In the genomic region with DNA sequence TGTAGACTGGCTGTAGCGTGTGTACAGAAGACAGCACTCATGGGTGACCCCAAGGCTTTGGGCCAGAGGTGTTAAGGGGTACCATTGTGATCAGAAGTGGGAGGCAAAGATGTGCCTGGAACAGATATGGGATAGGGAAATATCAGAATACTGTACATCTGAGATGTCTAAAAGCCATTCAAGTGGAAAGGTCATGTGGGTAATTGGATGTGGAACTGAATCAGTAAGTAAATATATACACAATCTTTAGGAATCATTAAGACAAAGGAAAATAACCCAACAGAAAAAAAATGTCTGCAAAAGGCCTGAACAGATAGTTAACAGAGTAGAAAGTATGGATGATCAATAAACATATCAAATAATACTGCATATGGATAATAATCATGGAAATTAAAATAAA, we compare ENCODE assay signal across 38 cellular contexts. TPM values are rescaled to one million over a fixed set of nuclear protein-coding genes. Genes with fewer than 3 reads are reported as not detected.
"Had no signal": no experiment of that assay in that cellular context is flagged by ENCODE, and none has a peak within 500 bp of the region (broad histone marks: within the 10 kb centered on the region; RNA-seq: fewer than 3 reads in every experiment).

No MANE protein-coding gene starts in this region.

- H3K9me3 ChIP-seq: adrenal gland, ascending aorta, body of pancreas, breast epithelium had no signal

- H3K4me1 ChIP-seq: adrenal gland, ascending aorta, body of pancreas, breast epithelium had no signal

- H3K4me3 ChIP-seq: adrenal gland, ascending aorta, body of pancreas, breast epithelium, cardiac muscle cell had no signal

- H3K27me3 ChIP-seq: adrenal gland, ascending aorta, body of pancreas, brain microvascular endothelial cell, breast epithelium, cardiac muscle cell had no signal

- H3K36me3 ChIP-seq: adrenal gland, ascending aorta, brain microvascular endothelial cell, breast epithelium, cardiac muscle cell had no signal

- DNase-seq: activated effector memory CD4-positive, alpha-beta T cell treated with anti-CD3 and anti-CD28 coated beads, Interleukin-2, amount 50 U/mL, for 16 hours; activated effector memory CD4-positive, alpha-beta T cell treated with Interleukin-2 at 50 U/mL for 16 hours; activated gamma-delta T cell; activated gamma-delta T cell treated with Interleukin-2 at 50 U/mL for 16 hours; activated naive CD4-positive, alpha-beta T cell; activated naive CD4-positive, alpha-beta T cell treated with anti-CD3 and anti-CD28 coated beads for 36 hours; activated naive CD4-positive, alpha-beta T cell treated with anti-CD3 and anti-CD28 coated beads, Interleukin-2, amount 10 ng/mL, durations not matched to agents 7 days and 5 days; activated naive CD4-positive, alpha-beta T cell treated with anti-CD3 and anti-CD28 coated beads, Interleukin-2, amount 50 U/mL, for 16 hours; activated naive CD4-positive, alpha-beta T cell treated with Interleukin-2 at 50 U/mL for 16 hours; activated naive CD8-positive, alpha-beta T cell treated with anti-CD3 and anti-CD28 coated beads for 36 hours; activated naive CD8-positive, alpha-beta T cell treated with anti-CD3 and anti-CD28 coated beads, Interleukin-2, amount 10 ng/mL, durations not matched to agents 7 days and 5 days; activated naive CD8-positive, alpha-beta T cell treated with anti-CD3 and anti-CD28 coated beads, Interleukin-2, amount 50 U/mL, for 24 hours; activated T-cell treated with anti-CD3 and anti-CD28 coated beads, Interleukin-2, amount 50 U/mL, for 24 hours; activated T-cell treated with anti-CD3 and anti-CD28 coated beads, Interleukin-2, amount 50 U/mL, for 4 hours; activated T-cell treated with anti-CD3 and anti-CD28 coated beads, Interleukin-2, amount 50 U/mL, for 48 hours; activated T-cell treated with anti-CD3 and anti-CD28 coated beads, Interleukin-2, amount 50 U/mL, for 72 hours; adrenal gland; amniotic stem cell; amygdala; anterior cingulate cortex; aorta; body of pancreas; brain microvascular endothelial cell; caudate nucleus; central memory CD4-positive, alpha-beta T cell; cerebellar nuclear complex had no signal

- ATAC-seq: activated naive CD4-positive, alpha-beta T cell treated with anti-CD3 and anti-CD28 coated beads, Interleukin-2, amount 50 U/mL, for 72 hours; activated naive CD8-positive, alpha-beta T cell treated with anti-CD3 and anti-CD28 coated beads, Interleukin-2, amount 50 U/mL, for 24 hours; activated T-cell treated with anti-CD3 and anti-CD28 coated beads, Interleukin-2, amount 50 U/mL, for 4 hours; activated T-cell treated with anti-CD3 and anti-CD28 coated beads, Interleukin-2, amount 50 U/mL, for 72 hours; activated T-helper 17 cell treated with anti-CD3 and anti-CD28 coated beads, Interleukin-2, amount 50 U/mL, for 72 hours; body of pancreas had no signal

- H3K27ac ChIP-seq: adrenal gland, ascending aorta, body of pancreas, brain microvascular endothelial cell, breast epithelium, cardiac muscle cell had no signal

RNA-seq across cellular contexts. Expression of a gene that starts 26.5 kb away (rescaled TPM):
- total RNA-seq: activated naive CD4-positive, alpha-beta T cell treated with anti-CD3 and anti-CD28 coated beads for 36 hours; activated naive CD4-positive, alpha-beta T cell treated with anti-CD3 and anti-CD28 coated beads, Interleukin-2, amount 50 U/mL, for 72 hours; activated naive CD8-positive, alpha-beta T cell treated with anti-CD3 and anti-CD28 coated beads for 36 hours; activated naive CD8-positive, alpha-beta T cell treated with anti-CD3 and anti-CD28 coated beads, Interleukin-2, amount 10 ng/mL, durations not matched to agents 7 days and 5 days; activated T-cell treated with anti-CD3 and anti-CD28 coated beads, Interleukin-2, amount 50 U/mL, for 4 hours; activated T-cell treated with anti-CD3 and anti-CD28 coated beads, Interleukin-2, amount 50 U/mL, for 72 hours; activated T-helper 1 cell treated with anti-CD3 and anti-CD28 coated beads, Interleukin-12 subunit alpha, Interleukin-12 subunit beta, Interleukin-2, Interleukin-4 antibody, amounts not matched to agents 30 ng/mL and 10 ng/mL and 1 ng/mL, durations not matched to agents 14 hours and 24 hours and 36 hours; activated T-helper 17 cell treated with anti-CD3 and anti-CD28 coated beads, Interleukin-2, amount 50 U/mL, for 72 hours; activated T-helper 2 cell treated with anti-CD3 and anti-CD28 coated beads, Interferon-gamma antibody, Interleukin-2, Interleukin-4, amounts not matched to agents 10 μg/mL and 5 μg/mL and 100 μg/mL, durations not matched to agents 14 hours and 24 hours and 36 hours; adrenal gland; aorta; ascending aorta; astrocyte; body of pancreas; breast epithelium; bronchial epithelial cell; cardiac muscle cell; cardiac septum; cerebellum; chondrocyte had no signal

RNA-seq across cellular contexts. Expression of a gene that starts 47.7 kb away (rescaled TPM):
- total RNA-seq: activated naive CD4-positive, alpha-beta T cell treated with anti-CD3 and anti-CD28 coated beads for 36 hours; activated naive CD4-positive, alpha-beta T cell treated with anti-CD3 and anti-CD28 coated beads, Interleukin-2, amount 50 U/mL, for 72 hours; activated naive CD8-positive, alpha-beta T cell treated with anti-CD3 and anti-CD28 coated beads for 36 hours; activated naive CD8-positive, alpha-beta T cell treated with anti-CD3 and anti-CD28 coated beads, Interleukin-2, amount 10 ng/mL, durations not matched to agents 7 days and 5 days; activated T-cell treated with anti-CD3 and anti-CD28 coated beads, Interleukin-2, amount 50 U/mL, for 4 hours; activated T-cell treated with anti-CD3 and anti-CD28 coated beads, Interleukin-2, amount 50 U/mL, for 72 hours; activated T-helper 1 cell treated with anti-CD3 and anti-CD28 coated beads, Interleukin-12 subunit alpha, Interleukin-12 subunit beta, Interleukin-2, Interleukin-4 antibody, amounts not matched to agents 30 ng/mL and 10 ng/mL and 1 ng/mL, durations not matched to agents 14 hours and 24 hours and 36 hours; activated T-helper 17 cell treated with anti-CD3 and anti-CD28 coated beads, Interleukin-2, amount 50 U/mL, for 72 hours; activated T-helper 2 cell treated with anti-CD3 and anti-CD28 coated beads, Interferon-gamma antibody, Interleukin-2, Interleukin-4, amounts not matched to agents 10 μg/mL and 5 μg/mL and 100 μg/mL, durations not matched to agents 14 hours and 24 hours and 36 hours; adrenal gland; aorta; ascending aorta; astrocyte; body of pancreas; breast epithelium; bronchial epithelial cell; cardiac muscle cell; cardiac septum; cerebellum; chondrocyte had no signal
